In the genomic region with DNA sequence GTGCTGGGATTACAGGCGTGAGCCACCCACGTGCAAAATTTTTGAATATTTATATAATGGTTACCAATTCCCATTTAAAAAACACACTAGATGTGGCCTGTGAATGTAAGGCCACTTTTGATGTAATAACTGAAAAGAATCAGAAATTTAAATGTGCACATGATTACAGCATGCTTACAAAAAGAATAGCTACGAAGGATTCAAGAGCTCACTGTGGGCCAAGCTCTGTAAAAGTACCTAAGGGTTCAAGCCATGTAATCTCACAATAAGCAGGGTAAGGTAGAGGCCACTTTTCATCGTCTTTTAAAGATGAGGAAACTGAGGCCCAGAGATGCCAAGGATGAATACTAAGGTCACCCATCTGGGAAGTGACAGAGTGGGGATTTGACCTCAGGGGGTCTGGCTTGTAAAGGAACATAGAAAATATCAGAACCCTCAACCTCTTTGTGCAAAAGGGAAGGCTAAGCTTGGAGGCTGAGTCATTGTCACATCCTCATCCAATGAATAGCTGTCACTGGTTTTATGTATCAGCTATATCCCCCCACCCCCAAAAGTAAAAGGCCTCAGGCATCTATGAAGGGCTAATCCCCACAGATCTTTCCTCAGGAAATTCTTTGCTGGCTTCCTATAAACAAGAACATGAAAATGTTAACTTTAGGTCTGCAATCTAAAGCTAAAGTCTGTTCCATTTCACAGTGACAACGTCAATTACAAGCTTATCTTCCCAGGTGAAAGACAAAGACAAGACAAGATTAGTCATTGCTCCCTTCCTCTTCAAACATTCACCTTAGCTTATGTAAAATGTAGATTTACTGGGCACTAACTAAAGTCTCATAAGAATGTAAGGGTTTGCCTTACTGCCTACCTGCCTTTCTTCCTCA, we compare ENCODE assay signal across 29 cellular contexts. TPM values are rescaled to one million over a fixed set of nuclear protein-coding genes. Genes with fewer than 3 reads are reported as not detected.
A peak's percentile ranks its signal among the peaks of the same experiment; 100 is the strongest.
DNase-seq lines count a peak whose midpoint lies in the region; ATAC-seq and FAIRE-seq lines count a peak whose summit lies in the region.
"Had no signal": no experiment of that assay in that cellular context is flagged by ENCODE, and none has a peak within 500 bp of the region (broad histone marks: within the 10 kb centered on the region; RNA-seq: fewer than 3 reads in every experiment).

No MANE protein-coding gene starts in this region.

- H3K79me1 ChIP-seq in trophoblast cell (ENCODE audit: low read length) (no peaks in the 10 kb centered on the region), mesenchymal stem cell (replicated peaks; ENCODE audit: low read length, poor library complexity, severe bottlenecking) (no peaks in the 10 kb centered on the region)

- H4K12ac ChIP-seq in trophoblast cell (ENCODE audit: low read depth, low read length) = no peak overlapping the region

- H3K14ac ChIP-seq in trophoblast cell (ENCODE audit: low read length) (no peak overlapping the region), mesenchymal stem cell (ENCODE audit: low read length in 2 of 2) (no peak overlapping the region)

- H3K79me2 ChIP-seq in trophoblast cell (ENCODE audit: control insufficient read depth, insufficient read depth, low read length, poor library complexity) = no peaks in the 10 kb centered on the region

- H3K4me1 ChIP-seq in trophoblast cell (ENCODE audit: control insufficient read depth in 1 of 2, insufficient read depth in 2 of 2, low read length in 2 of 2) (no peaks in the 10 kb centered on the region), mesenchymal stem cell (ENCODE audit: control insufficient read depth, insufficient read depth, low read depth, low read length) (no peaks in the 10 kb centered on the region)
- H3K4me1 ChIP-seq: adrenal gland, BE2C, left ventricle myocardium inferior, stomach, thyroid gland had no signal

- H3K4me3 Mint-ChIP-seq in activated T-cell treated with anti-CD3 and anti-CD28 coated beads, Interleukin-2, amount 50 U/mL, for 4 hours = peak overlapping the region; percentile 26
- no peak overlapping the region for H3K4me3 Mint-ChIP-seq in activated T-helper 2 cell treated with anti-CD3 and anti-CD28 coated beads, Interferon-gamma antibody, Interleukin-2, Interleukin-4, amounts not matched to agents 10 μg/mL and 5 μg/mL and 100 μg/mL, durations not matched to agents 14 hours and 24 hours and 36 hours (ENCODE audit: low read depth)
- H3K4me3 Mint-ChIP-seq: brain, H9, IgD-negative memory B cell had no signal

- H4K91ac ChIP-seq in trophoblast cell (ENCODE audit: low read depth, low read length) = no peak overlapping the region
- H4K91ac ChIP-seq in mesenchymal stem cell (ENCODE audit: low read length) = no peak overlapping the region

- no peaks in the 10 kb centered on the region for H3K27me3 Mint-ChIP-seq in activated T-cell treated with anti-CD3 and anti-CD28 coated beads, Interleukin-2, amount 50 U/mL, for 4 hours (ENCODE audit: low read depth)
- H3K27me3 Mint-ChIP-seq in activated T-helper 2 cell treated with anti-CD3 and anti-CD28 coated beads, Interferon-gamma antibody, Interleukin-2, Interleukin-4, amounts not matched to agents 10 μg/mL and 5 μg/mL and 100 μg/mL, durations not matched to agents 14 hours and 24 hours and 36 hours (ENCODE audit: low read depth) = no peaks in the 10 kb centered on the region
- H3K27me3 Mint-ChIP-seq: brain had no signal

- H2AK5ac ChIP-seq in trophoblast cell (ENCODE audit: low read length) (no peak overlapping the region), mesenchymal stem cell (ENCODE audit: low read length, severe bottlenecking) (no peak overlapping the region)

- H3K4me2 ChIP-seq in trophoblast cell (ENCODE audit: low read length) = peak overlapping the region; percentile 12
- no peak overlapping the region for H3K4me2 ChIP-seq in mesenchymal stem cell (ENCODE audit: low read length, poor library complexity, severe bottlenecking)
- H3K4me2 ChIP-seq: PC-9 had no signal

- H3K23ac ChIP-seq in trophoblast cell (ENCODE audit: low read length) (no peak overlapping the region), mesenchymal stem cell (ENCODE audit: low read length in 2 of 2) (no peak overlapping the region)

- H2BK5ac ChIP-seq in trophoblast cell (ENCODE audit: low read depth, low read length, poor library complexity) = no peak overlapping the region
- H2BK5ac ChIP-seq in mesenchymal stem cell (ENCODE audit: low read depth, low read length, poor library complexity, severe bottlenecking) = no peak overlapping the region

- H3K27ac ChIP-seq in trophoblast cell (ENCODE audit: low read depth, low read length) (no peak overlapping the region), mesenchymal stem cell (ENCODE audit: low read length, poor library complexity, severe bottlenecking) (no peak overlapping the region)
- H3K27ac ChIP-seq: adrenal gland, left ventricle myocardium inferior, PC-9, stomach, thyroid gland, WERI-Rb-1 had no signal

- H3K27me3 ChIP-seq in trophoblast cell (ENCODE audit: insufficient read depth, low read length) (no peaks in the 10 kb centered on the region), mesenchymal stem cell (ENCODE audit: control insufficient read depth in 1 of 2, insufficient read depth in 1 of 2, low read length in 2 of 2) (peaks cover 9 to 32% of the 10 kb centered on the region in 2 experiments)
- H3K27me3 ChIP-seq: adrenal gland, thyroid gland had no signal

- H2AFZ ChIP-seq in trophoblast cell (ENCODE audit: insufficient read depth, low read length, poor library complexity) (no peak overlapping the region), mesenchymal stem cell (ENCODE audit: low read depth, low read length) (no peak overlapping the region)
- H2AFZ ChIP-seq: PC-9 had no signal

- no peak for ATAC-seq in activated T-cell treated with anti-CD3 and anti-CD28 coated beads, Interleukin-2, amount 50 U/mL, for 4 hours

- peaks cover under 1% of the 10 kb centered on the region for H3K36me3 Mint-ChIP-seq in activated T-cell treated with anti-CD3 and anti-CD28 coated beads, Interleukin-2, amount 50 U/mL, for 4 hours (ENCODE audit: insufficient read depth)
- H3K36me3 Mint-ChIP-seq in activated T-helper 2 cell treated with anti-CD3 and anti-CD28 coated beads, Interferon-gamma antibody, Interleukin-2, Interleukin-4, amounts not matched to agents 10 μg/mL and 5 μg/mL and 100 μg/mL, durations not matched to agents 14 hours and 24 hours and 36 hours (ENCODE audit: low read depth) = peaks cover 11% of the 10 kb centered on the region
- H3K36me3 Mint-ChIP-seq: brain, IgD-negative memory B cell had no signal

- H3K4me1 Mint-ChIP-seq in activated T-cell treated with anti-CD3 and anti-CD28 coated beads, Interleukin-2, amount 50 U/mL, for 4 hours (ENCODE audit: low read depth) = peaks cover 44% of the 10 kb centered on the region
- H3K4me1 Mint-ChIP-seq in activated T-helper 2 cell treated with anti-CD3 and anti-CD28 coated beads, Interferon-gamma antibody, Interleukin-2, Interleukin-4, amounts not matched to agents 10 μg/mL and 5 μg/mL and 100 μg/mL, durations not matched to agents 14 hours and 24 hours and 36 hours (ENCODE audit: low read depth) = peaks cover 51% of the 10 kb centered on the region
- H3K4me1 Mint-ChIP-seq: brain, H9 had no signal

- H3K9me3 Mint-ChIP-seq in activated T-cell treated with anti-CD3 and anti-CD28 coated beads, Interleukin-2, amount 50 U/mL, for 4 hours = no peaks in the 10 kb centered on the region
- H3K9me3 Mint-ChIP-seq in activated T-helper 2 cell treated with anti-CD3 and anti-CD28 coated beads, Interferon-gamma antibody, Interleukin-2, Interleukin-4, amounts not matched to agents 10 μg/mL and 5 μg/mL and 100 μg/mL, durations not matched to agents 14 hours and 24 hours and 36 hours = no peaks in the 10 kb centered on the region
- H3K9me3 Mint-ChIP-seq: IgD-negative memory B cell had no signal

- H3K36me3 ChIP-seq in trophoblast cell (ENCODE audit: control insufficient read depth in 1 of 2, insufficient read depth in 2 of 2, low read length in 2 of 2) = no peaks in the 10 kb centered on the region
- no peaks in the 10 kb centered on the region for H3K36me3 ChIP-seq in mesenchymal stem cell (ENCODE audit: control insufficient read depth in 1 of 2, insufficient read depth in 2 of 2, low read depth in 1 of 2, low read length in 2 of 2)
- H3K36me3 ChIP-seq: adrenal gland, BE2C, left ventricle myocardium inferior, stomach, thyroid gland, WERI-Rb-1 had no signal

- peak overlapping the region; percentile 85 for H3K27ac Mint-ChIP-seq in activated T-helper 2 cell treated with anti-CD3 and anti-CD28 coated beads, Interferon-gamma antibody, Interleukin-2, Interleukin-4, amounts not matched to agents 10 μg/mL and 5 μg/mL and 100 μg/mL, durations not matched to agents 14 hours and 24 hours and 36 hours
- H3K27ac Mint-ChIP-seq: brain, H9, IgD-negative memory B cell had no signal

- WGBS in trophoblast cell (ENCODE audit: extremely low coverage, insufficient coverage, insufficient read length) = no CpG with 5 or more reads among the region's 5 CpGs
- WGBS in mesenchymal stem cell = 48% methylated on average over 3 of the region's 5 CpGs

- H2BK12ac ChIP-seq in trophoblast cell (ENCODE audit: low read length) (no peak overlapping the region), mesenchymal stem cell (ENCODE audit: low read length in 2 of 2) (no peak overlapping the region)

- H2BK15ac ChIP-seq in mesenchymal stem cell (ENCODE audit: low read depth, poor library complexity, severe bottlenecking) = no peak overlapping the region

- intact Hi-C loops in activated T-helper 2 cell treated with anti-CD3 and anti-CD28 coated beads, Interferon-gamma antibody, Interleukin-2, Interleukin-4, amounts not matched to agents 10 μg/mL and 5 μg/mL and 100 μg/mL, durations not matched to agents 14 hours and 24 hours and 36 hours (cut with micrococcal nuclease) = no loop called here

- peaks cover under 1% of the 10 kb centered on the region for H3K9me3 ChIP-seq in trophoblast cell (ENCODE audit: insufficient read depth, low read depth, low read length)
- peaks cover 4% of the 10 kb centered on the region for H3K9me3 ChIP-seq in mesenchymal stem cell (ENCODE audit: control insufficient read depth, low read length)
- H3K9me3 ChIP-seq: adrenal gland, BE2C, thyroid gland had no signal

- H3K9ac ChIP-seq in trophoblast cell (ENCODE audit: low read length) = no peak overlapping the region
- no peak overlapping the region for H3K9ac ChIP-seq in mesenchymal stem cell (ENCODE audit: low read length)

- H3K4me3 ChIP-seq in trophoblast cell (ENCODE audit: low read depth, low read length) (no peak overlapping the region), mesenchymal stem cell (ENCODE audit: insufficient read depth in 1 of 2, low read depth in 1 of 2, low read length in 2 of 2) (no peak overlapping the region)
- H3K4me3 ChIP-seq: adrenal gland, left ventricle myocardium inferior, PC-9, stomach, thyroid gland had no signal

- H2BK120ac ChIP-seq in trophoblast cell (ENCODE audit: insufficient read depth, low read length, poor library complexity) (no peak overlapping the region), mesenchymal stem cell (ENCODE audit: low read depth, low read length) (no peak overlapping the region)

- peak; percentile 33 for FAIRE-seq in GM18507 (lab: Jason Lieb, UNC)
- FAIRE-seq: islet of Langerhans had no signal

- H3K4ac ChIP-seq in trophoblast cell (ENCODE audit: low read depth, low read length) (no peak overlapping the region), mesenchymal stem cell (ENCODE audit: low read depth in 1 of 2, low read length in 2 of 2) (no peak overlapping the region)

- H4K8ac ChIP-seq in trophoblast cell (ENCODE audit: low read depth, low read length) = no peak overlapping the region
- no peak overlapping the region for H4K8ac ChIP-seq in mesenchymal stem cell (ENCODE audit: low read length)

- H3K18ac ChIP-seq in trophoblast cell (ENCODE audit: low read length) = no peak overlapping the region
- H3K18ac ChIP-seq in mesenchymal stem cell (ENCODE audit: low read depth in 1 of 2, low read length in 2 of 2) = no peak overlapping the region

- no peak for DNase-seq in activated T-cell treated with anti-CD3 and anti-CD28 coated beads, Interleukin-2, amount 50 U/mL, for 4 hours
- DNase-seq in activated T-cell treated with anti-CD3 and anti-CD28 coated beads, Interleukin-2, amount 50 U/mL, for 48 hours = no peak
- no peak for DNase-seq in GM18507 (ENCODE audit: extremely low spot score, insufficient read length, low read depth)
- DNase-seq in activated T-helper 2 cell treated with anti-CD3 and anti-CD28 coated beads, Interferon-gamma antibody, Interleukin-2, Interleukin-4, amounts not matched to agents 10 μg/mL and 5 μg/mL and 100 μg/mL, durations not matched to agents 14 hours and 24 hours and 36 hours (ENCODE audit: low spot score) = no peak
- no peak for DNase-seq in trophoblast cell
- DNase-seq in mesenchymal stem cell = no peak
- no peak for DNase-seq in dedifferentiated amniotic fluid mesenchymal stem cell (ENCODE audit: extremely low spot score)
- DNase-seq: activated CD4-positive, alpha-beta T cell treated with anti-CD3 and anti-CD28 coated beads, Interleukin-2, amount 50 U/mL, for 48 hours; adrenal gland; BE2C; DMS79; GDM1; H9; left ventricle myocardium inferior; NCI-H1092; NCI-H187; NCI-H526; occipital lobe; PC-9; Right ventricle myocardium superior; stomach; T1000; thyroid gland; WERI-Rb-1 had no signal

RNA-seq across cellular contexts. Expression of a gene that starts 17.5 kb away (rescaled TPM):
- total RNA-seq in activated T-cell treated with anti-CD3 and anti-CD28 coated beads, Interleukin-2, amount 50 U/mL, for 4 hours = 100 to 1,000 TPM; 244 to 279 (median 255) TPM
- total RNA-seq in activated T-helper 2 cell treated with anti-CD3 and anti-CD28 coated beads, Interferon-gamma antibody, Interleukin-2, Interleukin-4, amounts not matched to agents 10 μg/mL and 5 μg/mL and 100 μg/mL, durations not matched to agents 14 hours and 24 hours and 36 hours = 99.5 and 102 TPM in 2 replicates
- not detected in 2 replicates for polyA plus RNA-seq in trophoblast cell (2013)
- not detected for polyA plus RNA-seq in mesenchymal stem cell (2013, experiment 1 of 2)
- polyA plus RNA-seq in mesenchymal stem cell (2013, experiment 2 of 2) = not detected
- total RNA-seq: chondrocyte, glomerular endothelial cell, H9, occipital lobe had no signal
